9 cellular contexts compared by ENCODE assay signal in genomic region chr1:1059494-1060280, GRCh38. TPM values are rescaled to one million over a fixed set of nuclear protein-coding genes. Genes with fewer than 3 reads are reported as not detected.
A peak's percentile ranks its signal among the peaks of the same experiment; 100 is the strongest.
DNase-seq lines count a peak whose midpoint lies in the region; ATAC-seq and TF ChIP-seq lines count a peak whose summit lies in the region.
"Had no signal": no experiment of that assay in that cellular context is flagged by ENCODE, and none has a peak within 500 bp of the region (broad histone marks: within the 10 kb centered on the region; RNA-seq: fewer than 3 reads in every experiment).

No MANE protein-coding gene starts in this region.

- CTCF ChIA-PET in IMR-90 (lab: Yijun Ruan, JAX) = interaction anchor here (0.9 to 1.4 kb wide), 2 partner anchors 21 to 75 kb away, joined by 3 read pairs; no protein-coding TSS in a partner anchor
- CTCF ChIA-PET in activated naive CD4-positive, alpha-beta T cell treated with anti-CD3 and anti-CD28 coated beads, Interleukin-2, amount 10 ng/mL, durations not matched to agents 7 days and 5 days (lab: Charles Lee) = interaction anchor here (1.3 to 1.6 kb wide), 3 partner anchors 19 to 312 kb away, joined by 3 to 7 read pairs (median 3); no protein-coding TSS in a partner anchor

- H3K27ac Mint-ChIP-seq in activated naive CD4-positive, alpha-beta T cell treated with anti-CD3 and anti-CD28 coated beads, Interleukin-2, amount 10 ng/mL, durations not matched to agents 7 days and 5 days = no peak overlapping the region

- H3K4me2 ChIP-seq in IMR-90 (ENCODE audit: low read depth, low read length) = peak overlapping the region; percentile 95
- peak overlapping the region; percentile 72 for H3K4me2 ChIP-seq in parathyroid adenoma (ENCODE audit: low read length)

- no peak for TF ChIP-seq CTCF in IMR-90 (conservative IDR thresholded peaks at IDR 0.05; ENCODE audit: low read depth, low read length)
- no peak for TF ChIP-seq CTCF in parathyroid adenoma (IDR thresholded peaks at IDR 0.05)
- no peak for TF ChIP-seq CTCF in tibial nerve (IDR thresholded peaks at IDR 0.05)

- no peak overlapping the region for H3K18ac ChIP-seq in IMR-90 (ENCODE audit: low read depth, low read length)

- H3K4me1 ChIP-seq in IMR-90 (ENCODE audit: control insufficient read depth, insufficient read depth, low read length) = peaks cover 13% of the 10 kb centered on the region
- H3K4me1 ChIP-seq in parathyroid adenoma = no peaks in the 10 kb centered on the region
- H3K4me1 ChIP-seq in tibial nerve = peaks cover 0 to 56% (median 17%) of the 10 kb centered on the region in 4 donors

- no peak overlapping the region for H3K4ac ChIP-seq in IMR-90 (ENCODE audit: low read depth, low read length)

- in situ Hi-C loops in IMR-90 (cut with MboI; ENCODE audit: low sequenced_read_pairs) = no loop called here

- peak overlapping the region; percentile 59 for H3K4me3 Mint-ChIP-seq in activated naive CD4-positive, alpha-beta T cell treated with anti-CD3 and anti-CD28 coated beads, Interleukin-2, amount 10 ng/mL, durations not matched to agents 7 days and 5 days

- H3K23ac ChIP-seq in IMR-90 (ENCODE audit: low read depth, low read length) = no peak overlapping the region

- no peak for TF ChIP-seq RAD21 in IMR-90 (IDR thresholded peaks at IDR 0.05; ENCODE audit: low read length)

- H3K14ac ChIP-seq in IMR-90 (replicated peaks; ENCODE audit: low read depth, low read length) = no peak overlapping the region

- H4K91ac ChIP-seq in IMR-90 (ENCODE audit: insufficient read depth, low read depth, low read length) = no peak overlapping the region

- H3K27ac ChIP-seq in IMR-90 (ENCODE audit: insufficient read depth, low read length) = no peak overlapping the region; the same call in 1 of the 2 replicates
- no peak overlapping the region for H3K27ac ChIP-seq in SK-N-MC
- H3K27ac ChIP-seq in parathyroid adenoma = no peak overlapping the region
- peak overlapping the region in 1 of 4 donors; percentile 10 for H3K27ac ChIP-seq in tibial nerve

- BruUV-seq in IMR-90 (replicated peaks; lab: Mats Ljungman, UMichigan) = no TSS peak

- no peak overlapping the region for H2BK120ac ChIP-seq in IMR-90 (ENCODE audit: low read depth, low read length)

- peaks cover 43% of the 10 kb centered on the region for H3K4me1 Mint-ChIP-seq in activated naive CD4-positive, alpha-beta T cell treated with anti-CD3 and anti-CD28 coated beads, Interleukin-2, amount 10 ng/mL, durations not matched to agents 7 days and 5 days

- H2BK20ac ChIP-seq in IMR-90 (ENCODE audit: low read depth, low read length) = no peak overlapping the region

- POLR2A ChIA-PET in IMR-90 (lab: Charles Lee; ENCODE audit: unreplicated experiment) = interaction anchor here (0.6 kb wide), 2 partner anchors 13 to 155 kb away, joined by 3 read pairs; no protein-coding TSS in a partner anchor

- peaks cover 65% of the 10 kb centered on the region for H3K27me3 Mint-ChIP-seq in activated naive CD4-positive, alpha-beta T cell treated with anti-CD3 and anti-CD28 coated beads, Interleukin-2, amount 10 ng/mL, durations not matched to agents 7 days and 5 days

- no peak overlapping the region for H4K8ac ChIP-seq in IMR-90 (ENCODE audit: low read depth in 2 of 2, low read length in 2 of 2)

- intact Hi-C loops in IMR-90 (cut with micrococcal nuclease) = loop anchor here (5.0 kb wide), 1 partner anchor 57 kb away; the partner anchor contains the start of gene HES4
- intact Hi-C loops in Right ventricle myocardium inferior (cut with DNase I) = loop anchor here (5.0 kb wide), 1 partner anchor 32 kb away; no protein-coding TSS in a partner anchor

- peak overlapping the region; percentile 94 for H2AK9ac ChIP-seq in IMR-90 (replicated peaks; ENCODE audit: low read depth, low read length, poor library complexity)

- peak; percentile 48; the same call in 1 of the 2 replicates for TF ChIP-seq POLR2A in IMR-90 (IDR thresholded peaks at IDR 0.05; ENCODE audit: low read depth, low read length)
- no peak for TF ChIP-seq POLR2A in tibial nerve (IDR thresholded peaks at IDR 0.05)

- peak overlapping the region; percentile 59; the same call in 1 of the 2 replicates for H3K9ac ChIP-seq in IMR-90 (ENCODE audit: low read depth, low read length)
- no peak overlapping the region for H3K9ac ChIP-seq in SK-N-MC (ENCODE audit: insufficient read length)
- no peak overlapping the region for H3K9ac ChIP-seq in parathyroid adenoma

- no peak overlapping the region for H2AK5ac ChIP-seq in IMR-90 (ENCODE audit: low read depth, low read length)

- no peaks in the 10 kb centered on the region for H3K36me3 Mint-ChIP-seq in activated naive CD4-positive, alpha-beta T cell treated with anti-CD3 and anti-CD28 coated beads, Interleukin-2, amount 10 ng/mL, durations not matched to agents 7 days and 5 days

- H3K9me3 Mint-ChIP-seq in activated naive CD4-positive, alpha-beta T cell treated with anti-CD3 and anti-CD28 coated beads, Interleukin-2, amount 10 ng/mL, durations not matched to agents 7 days and 5 days = no peaks in the 10 kb centered on the region

- H2BK15ac ChIP-seq in IMR-90 (ENCODE audit: low read depth, low read length) = no peak overlapping the region

- dilution Hi-C loops in IMR-90 (cut with HindIII; ENCODE audit: low sequenced_read_pairs, unreplicated experiment) = no loop called here

- H4K5ac ChIP-seq in IMR-90 (ENCODE audit: low read depth, low read length) = no peak overlapping the region

- 0 out of 2 replicates have a peak, but pooled peaks cover 4% of the 10 kb centered on the region for H3K9me1 ChIP-seq in IMR-90 (ENCODE audit: insufficient read depth, low read length)

- 3% methylated on average over 62 of the region's 69 CpGs; no CpG with 5 or more reads in 1 of the 2 experiments for WGBS in IMR-90 (ENCODE audit: extremely low coverage in 2 of 2, insufficient read length in 1 of 2), 2 experiments
- 5 to 7% methylated on average over 34 to 47 of the region's 69 CpGs for WGBS in tibial nerve, 2 donors

- TF ChIP-seq EP300 in tibial nerve (IDR thresholded peaks at IDR 0.05) = no peak

- 0 out of 4 replicates have a peak, but pooled peaks cover 0 to 4% of the 10 kb centered on the region in 2 experiments for H3K79me1 ChIP-seq in IMR-90 (ENCODE audit: low read depth in 1 of 2, low read length in 2 of 2)

- H4K20me1 ChIP-seq in IMR-90 (ENCODE audit: insufficient read depth, low read length) = peaks cover 6% of the 10 kb centered on the region

- H3K36me3 ChIP-seq in IMR-90 (ENCODE audit: control insufficient read depth, insufficient read depth, low read length) (peaks cover 8% of the 10 kb centered on the region; the same call in 1 of the 2 replicates), SK-N-MC (ENCODE audit: insufficient read depth, low read length) (no peaks in the 10 kb centered on the region; the same call in 1 of the 2 replicates), parathyroid adenoma (ENCODE audit: control insufficient read depth, insufficient read depth, low read length) (no peaks in the 10 kb centered on the region), tibial nerve (peaks cover 0 to 12% (median 0%) of the 10 kb centered on the region in 3 donors)

- no peaks in the 10 kb centered on the region for H3K9me3 ChIP-seq in IMR-90 (ENCODE audit: control insufficient read depth, insufficient read depth, low read length)
- no peaks in the 10 kb centered on the region for H3K9me3 ChIP-seq in SK-N-MC (ENCODE audit: low read depth, low read length)
- H3K9me3 ChIP-seq in parathyroid adenoma (ENCODE audit: control insufficient read depth, low read length) = no peaks in the 10 kb centered on the region
- H3K9me3 ChIP-seq in tibial nerve = no peaks in the 10 kb centered on the region

- H2AFZ ChIP-seq in IMR-90 (replicated peaks; ENCODE audit: low read length, poor library complexity) (peak overlapping the region; percentile 94), parathyroid adenoma (no peak overlapping the region)

- H3K27me3 ChIP-seq in IMR-90 (ENCODE audit: control insufficient read depth, insufficient read depth, low read length) (peaks cover 4% of the 10 kb centered on the region; the same call in 1 of the 2 replicates), parathyroid adenoma (ENCODE audit: control insufficient read depth, insufficient read depth, low read length) (peaks cover 2% of the 10 kb centered on the region), tibial nerve (peaks cover 0 to 81% of the 10 kb centered on the region in 2 donors)

- no peak overlapping the region for H3K56ac ChIP-seq in IMR-90 (ENCODE audit: extremely low read depth, insufficient read depth, low read length)

- peak overlapping the region; percentile 83 for H3K4me3 ChIP-seq in IMR-90 (ENCODE audit: insufficient read depth, low read depth, low read length)
- peak overlapping the region; percentile 83 for H3K4me3 ChIP-seq in SK-N-MC
- peak overlapping the region; percentile 27 for H3K4me3 ChIP-seq in parathyroid adenoma (ENCODE audit: low read depth, low read length)
- H3K4me3 ChIP-seq in tibial nerve = peak overlapping the region; percentile 24 to 55 (median 44)

- H2BK5ac ChIP-seq in IMR-90 (ENCODE audit: low read depth, low read length, poor library complexity, severe bottlenecking) = no peak overlapping the region

- no peaks in the 10 kb centered on the region for H3K79me2 ChIP-seq in parathyroid adenoma

- DNase-seq in DMS53 treated with DMSO at 0.1 percent for 48 hours (lab: John Stamatoyannopoulos, UW; ENCODE audit: unreplicated experiment) (peak; percentile 24), IMR-90 (peak; percentile 53), SK-N-MC (ENCODE audit: low read depth, low spot score) (no peak), Right ventricle myocardium inferior (ENCODE audit: missing footprints) (peak; percentile 93), tibial nerve (ENCODE audit: low spot score in 2 of 2) (peak; percentile 82 to 85)
- peak; percentile 94 for DNase-seq in activated naive CD4-positive, alpha-beta T cell treated with anti-CD3 and anti-CD28 coated beads, Interleukin-2, amount 10 ng/mL, durations not matched to agents 7 days and 5 days

- ATAC-seq in GM21515 (IDR thresholded peaks at IDR 0.05; ENCODE audit: unreplicated experiment) = peak; percentile 61
- peak; percentile 91 for ATAC-seq in IMR-90 (ENCODE audit: low read depth)
- ATAC-seq in Right ventricle myocardium inferior = peak; percentile 92

RNA-seq across cellular contexts. Expression of gene RNF223, which starts 14.4 kb away (rescaled TPM):
- total RNA-seq in IMR-90 (2012; rRNA removed) = not detected in 2 replicates
- not detected in 2 replicates for polyA plus RNA-seq in IMR-90 (2012; rRNA removed)
- polyA plus RNA-seq in IMR-90 (2012; cell fraction: cytosol; rRNA removed) = not detected in 2 replicates
- not detected in 2 replicates for polyA plus RNA-seq in IMR-90 (2012; cell fraction: nucleus; rRNA removed; ENCODE audit: low replicate concordance)
- total RNA-seq in Right ventricle myocardium inferior = not detected
- total RNA-seq in tibial nerve = not detected
- total RNA-seq: pulmonary artery endothelial cell had no signal

RNA-seq across cellular contexts. Expression of gene AGRN, which starts 39.8 kb away (rescaled TPM):
- total RNA-seq in IMR-90 (2012; rRNA removed) (8.1 and 11.4 TPM in 2 replicates), Right ventricle myocardium inferior (14.1 TPM), tibial nerve (10 to 100 TPM; 10.9 to 35.7 (median 20.6) TPM)
- 115 and 124 TPM in 2 replicates for polyA plus RNA-seq in IMR-90 (2012; rRNA removed)
- 128 and 199 TPM in 2 replicates for polyA plus RNA-seq in IMR-90 (2012; cell fraction: cytosol; rRNA removed)
- 291 and 688 TPM in 2 replicates for polyA plus RNA-seq in IMR-90 (2012; cell fraction: nucleus; rRNA removed; ENCODE audit: low replicate concordance)

RNA-seq across cellular contexts. Expression of gene ISG15, which starts 46.4 kb away (rescaled TPM):
- 92.2 and 105 TPM in 2 replicates for total RNA-seq in IMR-90 (2012; rRNA removed)
- 99.1 and 138 TPM in 2 replicates for polyA plus RNA-seq in IMR-90 (2012; rRNA removed)
- 153 and 262 TPM in 2 replicates for polyA plus RNA-seq in IMR-90 (2012; cell fraction: cytosol; rRNA removed)
- polyA plus RNA-seq in IMR-90 (2012; cell fraction: nucleus; rRNA removed; ENCODE audit: low replicate concordance) = 50.0 and 115 TPM in 2 replicates
- 19.2 TPM for total RNA-seq in Right ventricle myocardium inferior
- total RNA-seq in tibial nerve = 10 to 100 TPM; 29.1 to 65.4 (median 48.7) TPM

RNA-seq across cellular contexts. Expression of gene C1orf159, which starts 56.2 kb away (rescaled TPM):
- total RNA-seq in IMR-90 (2012; rRNA removed) (2.5 and 2.9 TPM in 2 replicates), Right ventricle myocardium inferior (2.9 TPM), tibial nerve (10 to 100 TPM; 18.4 to 29.4 (median 23.1) TPM)
- 12.6 and 15.5 TPM in 2 replicates for polyA plus RNA-seq in IMR-90 (2012; rRNA removed)
- 8.0 and 11.2 TPM in 2 replicates for polyA plus RNA-seq in IMR-90 (2012; cell fraction: cytosol; rRNA removed)
- 44.8 and 112 TPM in 2 replicates for polyA plus RNA-seq in IMR-90 (2012; cell fraction: nucleus; rRNA removed; ENCODE audit: low replicate concordance)

RNA-seq across cellular contexts. Expression of gene HES4, which starts 59.8 kb away (rescaled TPM):
- 1.4 and 3.1 TPM in 2 replicates for total RNA-seq in IMR-90 (2012; rRNA removed)
- 11.7 and 18.9 TPM in 2 replicates for polyA plus RNA-seq in IMR-90 (2012; rRNA removed)
- 21.4 and 27.9 TPM in 2 replicates for polyA plus RNA-seq in IMR-90 (2012; cell fraction: cytosol; rRNA removed)
- polyA plus RNA-seq in IMR-90 (2012; cell fraction: nucleus; rRNA removed; ENCODE audit: low replicate concordance) = 217 and 369 TPM in 2 replicates
- 36.7 TPM for total RNA-seq in Right ventricle myocardium inferior
- total RNA-seq in tibial nerve = 10 to 100 TPM; 26.9 to 70.8 (median 58.7) TPM

Comparison
In these comparisons a context has a peak if more than half of its experiments do, and no peak if none do; other contexts are left out.
1. H3K4me3 ChIP-seq: peak in every context shown above with its lines; median percentile 83 in IMR-90; 83 in SK-N-MC; 44 in tibial nerve; 27 in parathyroid adenoma.